20 cellular contexts compared by ENCODE assay signal in the genomic region with DNA sequence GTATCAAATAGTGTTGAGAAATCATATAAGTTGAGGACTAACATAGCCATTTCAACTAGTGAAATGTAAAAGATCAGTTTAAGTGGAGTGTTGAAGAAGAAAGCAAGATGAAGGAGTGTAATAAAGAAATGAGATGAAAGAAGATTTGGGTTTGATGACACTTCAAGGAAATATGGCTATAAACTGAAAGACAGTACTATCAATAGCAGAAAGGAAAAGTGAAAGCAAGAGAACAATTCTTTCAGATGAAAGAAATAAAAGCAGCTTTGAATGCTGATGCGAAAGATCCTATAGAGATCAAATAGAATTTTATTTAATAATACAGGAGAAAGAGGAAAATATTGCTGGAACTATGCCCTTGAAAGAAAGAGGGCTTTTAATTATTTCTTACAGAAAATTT.
DNase-seq lines count a peak whose midpoint lies in the region; ATAC-seq lines count a peak whose summit lies in the region.
"Had no signal": no experiment of that assay in that cellular context is flagged by ENCODE, and none has a peak within 500 bp of the region (broad histone marks: within the 10 kb centered on the region; RNA-seq: fewer than 3 reads in every experiment).

No MANE protein-coding gene starts in this region.

- no peaks in the 10 kb centered on the region for H3K36me3 Mint-ChIP-seq in activated CD4-positive, alpha-beta T cell treated with anti-CD3 and anti-CD28 coated beads, Interleukin-2, amount 10 ng/mL, durations not matched to agents 7 days and 5 days (ENCODE audit: low read depth)
- H3K36me3 Mint-ChIP-seq in IgD-negative memory B cell = no peaks in the 10 kb centered on the region
- peaks cover 2% of the 10 kb centered on the region for H3K36me3 Mint-ChIP-seq in activated T-helper 1 cell treated with anti-CD3 and anti-CD28 coated beads, Interleukin-12 subunit alpha, Interleukin-12 subunit beta, Interleukin-2, Interleukin-4 antibody, amounts not matched to agents 30 ng/mL and 10 ng/mL and 1 ng/mL, durations not matched to agents 14 hours and 24 hours and 36 hours (ENCODE audit: low read depth)
- H3K36me3 Mint-ChIP-seq in natural killer cell treated with Interleukin-12 subunit alpha and Interleukin-12 subunit beta and Interleukin-15 and Interleukin-18, amount 100 ng/mL, for 72 hours = no peaks in the 10 kb centered on the region
- H3K36me3 Mint-ChIP-seq: mesothelial cell of epicardium, neural progenitor cell had no signal

- H3K4me1 Mint-ChIP-seq in activated CD4-positive, alpha-beta T cell treated with anti-CD3 and anti-CD28 coated beads, Interleukin-2, amount 10 ng/mL, durations not matched to agents 7 days and 5 days = peaks cover 49% of the 10 kb centered on the region
- peaks cover 17 to 20% (median 20%) of the 10 kb centered on the region in 3 donors for H3K4me1 Mint-ChIP-seq in IgD-negative memory B cell
- H3K4me1 Mint-ChIP-seq in activated T-helper 1 cell treated with anti-CD3 and anti-CD28 coated beads, Interleukin-12 subunit alpha, Interleukin-12 subunit beta, Interleukin-2, Interleukin-4 antibody, amounts not matched to agents 30 ng/mL and 10 ng/mL and 1 ng/mL, durations not matched to agents 14 hours and 24 hours and 36 hours (ENCODE audit: low read depth) = peaks cover 38% of the 10 kb centered on the region
- peaks cover 27 to 36% of the 10 kb centered on the region in 2 donors for H3K4me1 Mint-ChIP-seq in natural killer cell treated with Interleukin-12 subunit alpha and Interleukin-12 subunit beta and Interleukin-15 and Interleukin-18, amount 100 ng/mL, for 72 hours (ENCODE audit: low read depth in 2 of 2)

- H3K27ac Mint-ChIP-seq in activated CD4-positive, alpha-beta T cell treated with anti-CD3 and anti-CD28 coated beads, Interleukin-2, amount 10 ng/mL, durations not matched to agents 7 days and 5 days = peak overlapping the region; percentile 88
- peak overlapping the region in 2 of 3 donors; percentile 0 to 43 for H3K27ac Mint-ChIP-seq in IgD-negative memory B cell
- peak overlapping the region; percentile 83 for H3K27ac Mint-ChIP-seq in activated T-helper 1 cell treated with anti-CD3 and anti-CD28 coated beads, Interleukin-12 subunit alpha, Interleukin-12 subunit beta, Interleukin-2, Interleukin-4 antibody, amounts not matched to agents 30 ng/mL and 10 ng/mL and 1 ng/mL, durations not matched to agents 14 hours and 24 hours and 36 hours
- peak overlapping the region; percentile 45 to 58 for H3K27ac Mint-ChIP-seq in natural killer cell treated with Interleukin-12 subunit alpha and Interleukin-12 subunit beta and Interleukin-15 and Interleukin-18, amount 100 ng/mL, for 72 hours
- H3K27ac Mint-ChIP-seq: mesothelial cell of epicardium, neural progenitor cell had no signal

- no peak for ATAC-seq in natural killer cell treated with Interleukin-12 subunit alpha and Interleukin-12 subunit beta and Interleukin-15 and Interleukin-18, amount 100 ng/mL, for 72 hours
- ATAC-seq in HG03175 (IDR thresholded peaks at IDR 0.05; ENCODE audit: unreplicated experiment) (no peak), GM21381 (IDR thresholded peaks at IDR 0.05; ENCODE audit: unreplicated experiment) (no peak)
- ATAC-seq: A549, left cardiac atrium, psoas muscle had no signal

- H3K9me3 Mint-ChIP-seq in activated CD4-positive, alpha-beta T cell treated with anti-CD3 and anti-CD28 coated beads, Interleukin-2, amount 10 ng/mL, durations not matched to agents 7 days and 5 days = no peaks in the 10 kb centered on the region
- H3K9me3 Mint-ChIP-seq in IgD-negative memory B cell = no peaks in the 10 kb centered on the region
- H3K9me3 Mint-ChIP-seq in activated T-helper 1 cell treated with anti-CD3 and anti-CD28 coated beads, Interleukin-12 subunit alpha, Interleukin-12 subunit beta, Interleukin-2, Interleukin-4 antibody, amounts not matched to agents 30 ng/mL and 10 ng/mL and 1 ng/mL, durations not matched to agents 14 hours and 24 hours and 36 hours = no peaks in the 10 kb centered on the region
- no peaks in the 10 kb centered on the region for H3K9me3 Mint-ChIP-seq in natural killer cell treated with Interleukin-12 subunit alpha and Interleukin-12 subunit beta and Interleukin-15 and Interleukin-18, amount 100 ng/mL, for 72 hours
- H3K9me3 Mint-ChIP-seq: mesothelial cell of epicardium had no signal

- H3K4me3 Mint-ChIP-seq in activated CD4-positive, alpha-beta T cell treated with anti-CD3 and anti-CD28 coated beads, Interleukin-2, amount 10 ng/mL, durations not matched to agents 7 days and 5 days = peak overlapping the region; percentile 50
- peak overlapping the region in 2 of 4 donors; percentile 35 to 55 for H3K4me3 Mint-ChIP-seq in IgD-negative memory B cell
- peak overlapping the region; percentile 44 for H3K4me3 Mint-ChIP-seq in activated T-helper 1 cell treated with anti-CD3 and anti-CD28 coated beads, Interleukin-12 subunit alpha, Interleukin-12 subunit beta, Interleukin-2, Interleukin-4 antibody, amounts not matched to agents 30 ng/mL and 10 ng/mL and 1 ng/mL, durations not matched to agents 14 hours and 24 hours and 36 hours
- H3K4me3 Mint-ChIP-seq in natural killer cell treated with Interleukin-12 subunit alpha and Interleukin-12 subunit beta and Interleukin-15 and Interleukin-18, amount 100 ng/mL, for 72 hours = peak overlapping the region; percentile 21
- H3K4me3 Mint-ChIP-seq: mesothelial cell of epicardium, neural progenitor cell had no signal

- H3K27me3 Mint-ChIP-seq in activated CD4-positive, alpha-beta T cell treated with anti-CD3 and anti-CD28 coated beads, Interleukin-2, amount 10 ng/mL, durations not matched to agents 7 days and 5 days = no peaks in the 10 kb centered on the region
- H3K27me3 Mint-ChIP-seq in IgD-negative memory B cell = no peaks in the 10 kb centered on the region
- H3K27me3 Mint-ChIP-seq in activated T-helper 1 cell treated with anti-CD3 and anti-CD28 coated beads, Interleukin-12 subunit alpha, Interleukin-12 subunit beta, Interleukin-2, Interleukin-4 antibody, amounts not matched to agents 30 ng/mL and 10 ng/mL and 1 ng/mL, durations not matched to agents 14 hours and 24 hours and 36 hours (ENCODE audit: insufficient read depth) = no peaks in the 10 kb centered on the region
- no peaks in the 10 kb centered on the region for H3K27me3 Mint-ChIP-seq in natural killer cell treated with Interleukin-12 subunit alpha and Interleukin-12 subunit beta and Interleukin-15 and Interleukin-18, amount 100 ng/mL, for 72 hours

- CTCF ChIA-PET in activated CD4-positive, alpha-beta T cell treated with anti-CD3 and anti-CD28 coated beads, Interleukin-2, amount 10 ng/mL, durations not matched to agents 7 days and 5 days (lab: Charles Lee) = interaction anchor here (1.0 to 2.3 kb wide), 7 partner anchors 20 to 644 kb away, joined by 3 to 8 read pairs (median 3); no protein-coding TSS in a partner anchor

- POLR2A ChIA-PET in activated CD4-positive, alpha-beta T cell treated with anti-CD3 and anti-CD28 coated beads, Interleukin-2, amount 10 ng/mL, durations not matched to agents 7 days and 5 days (lab: Charles Lee) = interaction anchor here (1.1 to 4.4 kb wide), 3 partner anchors 8 to 653 kb away, joined by 5 to 23 read pairs (median 13); a partner anchor contains a TSS

- no peak for DNase-seq in activated CD4-positive, alpha-beta T cell treated with anti-CD3 and anti-CD28 coated beads, Interleukin-2, amount 10 ng/mL, durations not matched to agents 7 days and 5 days
- no peak for DNase-seq in activated CD4-positive, alpha-beta T cell treated with anti-CD3 and anti-CD28 coated beads for 48 hours
- DNase-seq in activated T-helper 1 cell treated with anti-CD3 and anti-CD28 coated beads, Interleukin-12 subunit alpha, Interleukin-12 subunit beta, Interleukin-2, Interleukin-4 antibody, amounts not matched to agents 30 ng/mL and 10 ng/mL and 1 ng/mL, durations not matched to agents 14 hours and 24 hours and 36 hours (ENCODE audit: low spot score) = no peak
- no peak for DNase-seq in natural killer cell treated with Interleukin-12 subunit alpha and Interleukin-12 subunit beta and Interleukin-15 and Interleukin-18, amount 100 ng/mL, for 72 hours (ENCODE audit: low spot score)
- DNase-seq in NCI-H1417 (lab: John Stamatoyannopoulos, UW) = no peak
- DNase-seq: amniotic stem cell, DMS79 treated with DMSO at 0.1 percent for 48 hours, dorsolateral prefrontal cortex, erythroblast, GM23248, left cardiac atrium, NCI-H2029 treated with DMSO at 0.1 percent for 48 hours, NCI-H446 treated with DMSO at 0.1 percent for 48 hours, psoas muscle had no signal

- intact Hi-C loops in activated T-helper 1 cell treated with anti-CD3 and anti-CD28 coated beads, Interleukin-12 subunit alpha, Interleukin-12 subunit beta, Interleukin-2, Interleukin-4 antibody, amounts not matched to agents 30 ng/mL and 10 ng/mL and 1 ng/mL, durations not matched to agents 14 hours and 24 hours and 36 hours (cut with micrococcal nuclease) = loop anchor here (5.0 kb wide), 2 partner anchors 438 to 1788 kb away; no protein-coding TSS in a partner anchor

Comparison
In these comparisons a context has a peak if more than half of its experiments do, and no peak if none do; other contexts are left out.
1. H3K27ac Mint-ChIP-seq: peak in every context shown above with its lines; median percentile 88 in activated CD4-positive, alpha-beta T cell treated with anti-CD3 and anti-CD28 coated beads, Interleukin-2, amount 10 ng/mL, durations not matched to agents 7 days and 5 days; 83 in activated T-helper 1 cell treated with anti-CD3 and anti-CD28 coated beads, Interleukin-12 subunit alpha, Interleukin-12 subunit beta, Interleukin-2, Interleukin-4 antibody, amounts not matched to agents 30 ng/mL and 10 ng/mL and 1 ng/mL, durations not matched to agents 14 hours and 24 hours and 36 hours; 52 in natural killer cell treated with Interleukin-12 subunit alpha and Interleukin-12 subunit beta and Interleukin-15 and Interleukin-18, amount 100 ng/mL, for 72 hours; 22 in IgD-negative memory B cell.